ENCODE assay signal across 8 cellular contexts in genomic region chr3:183253961-183254815, GRCh38. TPM values are rescaled to one million over a fixed set of nuclear protein-coding genes. Genes with fewer than 3 reads are reported as not detected.
DNase-seq lines count a peak whose midpoint lies in the region; ATAC-seq and TF ChIP-seq lines count a peak whose summit lies in the region.

No MANE protein-coding gene starts in this region.

- H3K27ac Mint-ChIP-seq in chondrocyte (ENCODE audit: unreplicated experiment): peak overlapping the region; percentile 90
- peak overlapping the region; percentile 34 for H3K27ac Mint-ChIP-seq in stimulated activated memory B cell treated with anti-CD40 and anti-IgM and Interleukin-4, amounts not matched to agents 10 μg/mL and 1 μg/mL and 100 μg/mL, for 72 hours

- no TSS peak for BruUV-seq in A673 (replicated peaks; lab: Mats Ljungman, UMichigan)

- H3K4me3 ChIP-seq in A673 (ENCODE audit: low read depth, low read length, poor library complexity, severe bottlenecking) (peak overlapping the region; percentile 91), SJSA1 (peak overlapping the region; percentile 70)

- POLR2A ChIA-PET in A673 (lab: Charles Lee; ENCODE audit: low non-redundant PET): no interaction called here

- H3K27me3 ChIP-seq in A673 (replicated peaks; ENCODE audit: insufficient read depth, low read depth, low read length, poor library complexity): no peaks in the 10 kb centered on the region
- H3K27me3 ChIP-seq in SJSA1 (replicated peaks): 0 out of 2 replicates have a peak, but pooled peaks cover 3% of the 10 kb centered on the region

- peaks cover 34% of the 10 kb centered on the region for H3K4me1 Mint-ChIP-seq in chondrocyte (ENCODE audit: low read depth)
- H3K4me1 Mint-ChIP-seq in stimulated activated memory B cell treated with anti-CD40 and anti-IgM and Interleukin-4, amounts not matched to agents 10 μg/mL and 1 μg/mL and 100 μg/mL, for 72 hours: no peaks in the 10 kb centered on the region

- in situ Hi-C loops in GM13976 (cut with MboI; ENCODE audit: low sequenced_read_pairs, unreplicated experiment): no loop called here

- intact Hi-C loops in A673 (cut with micrococcal nuclease; ENCODE audit: unreplicated experiment): no loop called here

- peak overlapping the region; percentile 82 for H3K4me3 Mint-ChIP-seq in chondrocyte (ENCODE audit: unreplicated experiment)
- H3K4me3 Mint-ChIP-seq in stimulated activated memory B cell treated with anti-CD40 and anti-IgM and Interleukin-4, amounts not matched to agents 10 μg/mL and 1 μg/mL and 100 μg/mL, for 72 hours: peak overlapping the region; percentile 78

- H3K9me3 ChIP-seq in A673 (ENCODE audit: low read depth, low read length, poor library complexity, severe bottlenecking) (no peaks in the 10 kb centered on the region), SJSA1 (replicated peaks) (no peaks in the 10 kb centered on the region)

- H3K4me1 ChIP-seq in A673 (ENCODE audit: insufficient read depth, low read length, poor library complexity, severe bottlenecking) (peaks cover 10% of the 10 kb centered on the region), SJSA1 (replicated peaks) (peaks cover 12% of the 10 kb centered on the region)

- peak overlapping the region; percentile 85 for H3K27ac ChIP-seq in A673 (ENCODE audit: low read depth, low read length, poor library complexity, severe bottlenecking)
- 0 out of 2 replicates have a peak overlapping the region, but pooled peaks have one; percentile 29 for H3K27ac ChIP-seq in SJSA1

- H3K36me3 ChIP-seq in A673 (ENCODE audit: insufficient read depth, low read length, poor library complexity, severe bottlenecking) (no peaks in the 10 kb centered on the region), SJSA1 (0 out of 2 replicates have a peak, but pooled peaks cover 3% of the 10 kb centered on the region)

- no peaks in the 10 kb centered on the region for H3K9me3 Mint-ChIP-seq in chondrocyte (ENCODE audit: low read depth)
- H3K9me3 Mint-ChIP-seq in stimulated activated memory B cell treated with anti-CD40 and anti-IgM and Interleukin-4, amounts not matched to agents 10 μg/mL and 1 μg/mL and 100 μg/mL, for 72 hours: no peaks in the 10 kb centered on the region

- no peaks in the 10 kb centered on the region for H3K36me3 Mint-ChIP-seq in chondrocyte (ENCODE audit: low read depth)
- H3K36me3 Mint-ChIP-seq in stimulated activated memory B cell treated with anti-CD40 and anti-IgM and Interleukin-4, amounts not matched to agents 10 μg/mL and 1 μg/mL and 100 μg/mL, for 72 hours: no peaks in the 10 kb centered on the region

- DNase-seq in A673 (ENCODE audit: low spot score) (peak; percentile 49), GM13976 (ENCODE audit: low spot score) (peak; percentile 53), SJSA1 (ENCODE audit: low read depth in 1 of 2, low spot score in 2 of 2) (peak in 1 of 2 experiments; percentile 47), chondrocyte (ENCODE audit: low spot score) (no peak), left lobe of liver (ENCODE audit: low spot score) (no peak), DMS153 (lab: John Stamatoyannopoulos, UW) (no peak)

- peak; percentile 68 for ATAC-seq in left lobe of liver
- ATAC-seq in stimulated activated memory B cell treated with anti-CD40 and anti-IgM and Interleukin-4, amounts not matched to agents 10 μg/mL and 1 μg/mL and 100 μg/mL, for 72 hours: peak; percentile 57
- ATAC-seq in GM18498 (IDR thresholded peaks at IDR 0.05; ENCODE audit: unreplicated experiment): no peak

- no peaks in the 10 kb centered on the region for H3K27me3 Mint-ChIP-seq in chondrocyte (ENCODE audit: low read depth)
- peaks cover 37% of the 10 kb centered on the region for H3K27me3 Mint-ChIP-seq in stimulated activated memory B cell treated with anti-CD40 and anti-IgM and Interleukin-4, amounts not matched to agents 10 μg/mL and 1 μg/mL and 100 μg/mL, for 72 hours

- TF ChIP-seq CTCF in A673 (conservative IDR thresholded peaks at IDR 0.05; ENCODE audit: low read depth, low read length) (no peak), GM13976 (IDR thresholded peaks at IDR 0.05; ENCODE audit: borderline replicate concordance, control extremely low read depth, extremely low read depth, insufficient read depth, missing control alignments) (peak; percentile 20), chondrocyte (IDR thresholded peaks at IDR 0.05) (peak; percentile 47)

- CTCF ChIA-PET in A673 (lab: Charles Lee): no interaction called here

RNA-seq across cellular contexts. Expression of gene B3GNT5, which starts 1.1 kb away (rescaled TPM):
- total RNA-seq in A673 (2021): 25.3 and 26.5 TPM in 2 replicates
- 0.66 and 2.2 TPM in 2 replicates for total RNA-seq in SJSA1 (2014; rRNA removed; shearing (Covaris generic))
- 12.3 to 21.2 TPM (median 19.9 TPM) in 3 replicates for total RNA-seq in chondrocyte
- 0.70 TPM for total RNA-seq in left lobe of liver

Comparison
In these comparisons a context has a peak if more than half of its experiments do, and no peak if none do; other contexts are left out.
1. DNase-seq: peak in A673 (single experiment) and GM13976 (single experiment); none in chondrocyte (single experiment), left lobe of liver (single experiment) and DMS153 (single experiment).